In the genomic region with DNA sequence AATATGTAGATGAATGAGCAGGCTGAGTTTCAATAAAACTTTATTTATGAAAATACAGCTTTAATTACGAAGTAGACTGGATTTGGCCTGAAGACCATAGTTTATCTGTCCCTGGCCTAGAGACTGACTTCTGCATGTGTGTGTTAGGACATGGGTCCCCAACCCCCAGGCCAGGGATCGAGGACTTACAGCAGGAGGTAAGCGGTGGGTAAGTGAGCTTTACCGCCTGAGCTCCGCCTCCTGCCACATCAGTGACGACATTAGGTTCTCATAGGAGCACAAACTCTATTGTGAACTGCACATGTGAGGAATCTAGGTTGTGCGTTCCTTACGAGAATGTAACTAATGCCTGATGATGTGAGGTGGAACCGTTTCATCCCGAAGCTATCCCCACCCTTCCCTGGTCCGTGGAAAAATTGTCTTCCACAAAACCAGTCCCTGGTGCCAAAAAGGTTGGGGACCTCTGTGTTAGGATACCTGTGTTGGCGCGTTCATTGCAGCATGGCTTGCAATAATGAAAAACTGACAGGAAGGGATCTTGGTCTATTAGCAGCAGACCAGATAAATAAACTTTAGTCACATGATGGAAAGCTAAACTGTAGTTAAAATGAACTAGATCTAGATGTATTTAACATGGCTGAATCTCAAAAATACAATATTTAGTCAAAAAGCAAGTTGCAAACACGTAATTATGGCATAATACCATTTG, we compare ENCODE assay signal across 23 cellular contexts. TPM values are rescaled to one million over a fixed set of nuclear protein-coding genes. Genes with fewer than 3 reads are reported as not detected.
DNase-seq lines count a peak whose midpoint lies in the region; ATAC-seq, FAIRE-seq and TF ChIP-seq lines count a peak whose summit lies in the region.
"Had no signal": no experiment of that assay in that cellular context is flagged by ENCODE, and none has a peak within 500 bp of the region (broad histone marks: within the 10 kb centered on the region; RNA-seq: fewer than 3 reads in every experiment).

No MANE protein-coding gene starts in this region.

- in situ Hi-C loops in GM12878 (cut with MboI) = no loop called here

- no peak for DNase-seq in left ventricle myocardium inferior
- DNase-seq in heart left ventricle = no peak
- DNase-seq in GM12878 (ENCODE audit: low read depth, low spot score) = no peak
- no peak for DNase-seq in right lobe of liver
- DNase-seq in NCI-H524 treated with DMSO at 0.1 percent for 48 hours (lab: John Stamatoyannopoulos, UW) = no peak
- no peak for DNase-seq in prostate gland (ENCODE audit: low spot score)
- no peak for DNase-seq in hepatocyte (ENCODE audit: low spot score)
- DNase-seq: 8988T, DMS53, EL, Kasumi-1, MG63, NCI-H1092, NCI-H1436, NCI-H187 treated with DMSO at 0.1 percent for 48 hours, NCI-H2107, SIG-M5, SK-N-SH had no signal

- H3K36me3 ChIP-seq in left ventricle myocardium inferior = peaks cover 4% of the 10 kb centered on the region
- H3K36me3 ChIP-seq in heart left ventricle = peaks cover 0 to 3% (median under 1%) of the 10 kb centered on the region in 9 donors
- no peaks in the 10 kb centered on the region for H3K36me3 ChIP-seq in GM12878 (ENCODE audit: control insufficient read depth in 2 of 2, insufficient read depth in 2 of 2, low read length in 1 of 2)
- peaks cover 0 to under 1% (median 0%) of the 10 kb centered on the region in 4 donors for H3K36me3 ChIP-seq in right lobe of liver
- H3K36me3 ChIP-seq in prostate gland = no peaks in the 10 kb centered on the region
- H3K36me3 ChIP-seq in hepatocyte (replicated peaks; ENCODE audit: insufficient read depth, low read depth) = no peaks in the 10 kb centered on the region
- H3K36me3 ChIP-seq: HAP-1, MG63 had no signal

- no peak for ATAC-seq in heart left ventricle
- ATAC-seq in GM12878 = no peak
- ATAC-seq in right lobe of liver = no peak
- ATAC-seq in GM21737 (IDR thresholded peaks at IDR 0.05; ENCODE audit: unreplicated experiment) = no peak
- ATAC-seq: GM23338 had no signal

- peaks cover 68% of the 10 kb centered on the region for H3K79me2 ChIP-seq in GM12878 (ENCODE audit: control insufficient read depth, insufficient read depth, low read length)
- H3K79me2 ChIP-seq in hepatocyte = peaks cover 86% of the 10 kb centered on the region

- H3K4me1 ChIP-seq in left ventricle myocardium inferior (peaks cover 84% of the 10 kb centered on the region), heart left ventricle (peaks cover 0 to 57% (median 35%) of the 10 kb centered on the region in 12 donors), GM12878 (ENCODE audit: control insufficient read depth, insufficient read depth, low read length) (peaks cover 8% of the 10 kb centered on the region; the same call in 1 of the 2 replicates), right lobe of liver (peaks cover 0 to 62% (median 15%) of the 10 kb centered on the region in 4 donors), prostate gland (replicated peaks) (peaks cover 6% of the 10 kb centered on the region), hepatocyte (ENCODE audit: insufficient read depth) (peaks cover 23% of the 10 kb centered on the region)

- no peak for FAIRE-seq in GM12878 (lab: Jason Lieb, UNC)

- SMC1A ChIA-PET in GM12878 (lab: Charles Lee; ENCODE audit: uncharacterized antibody, unreplicated experiment) = interaction anchor here (1.0 to 1.5 kb wide), 4 partner anchors 21 to 354 kb away, joined by 3 to 4 read pairs (median 4); no protein-coding TSS in a partner anchor

- H3K27me3 ChIP-seq in left ventricle myocardium inferior (ENCODE audit: low read depth) = no peaks in the 10 kb centered on the region
- no peaks in the 10 kb centered on the region for H3K27me3 ChIP-seq in heart left ventricle
- H3K27me3 ChIP-seq in GM12878 (replicated peaks in 1 of 2; ENCODE audit: control insufficient read depth in 2 of 2, insufficient read depth in 2 of 2, low read length in 1 of 2) = no peaks in the 10 kb centered on the region
- H3K27me3 ChIP-seq in right lobe of liver = no peaks in the 10 kb centered on the region
- H3K27me3 ChIP-seq in prostate gland (replicated peaks; ENCODE audit: insufficient read depth) = no peaks in the 10 kb centered on the region
- no peaks in the 10 kb centered on the region for H3K27me3 ChIP-seq in hepatocyte
- H3K27me3 ChIP-seq: MG63 had no signal

- WGBS in heart left ventricle, 4 donors = 88 to 93% (median 92%) methylated on average over 14 of the region's 14 CpGs
- 84% methylated on average over 14 of the region's 14 CpGs for WGBS in GM12878 (ENCODE audit: insufficient coverage, insufficient replicate concordance, low lambda C conversion rate, missing lambda C conversion rate)
- 33% methylated on average over 7 of the region's 14 CpGs for WGBS in right lobe of liver (ENCODE audit: insufficient coverage, low coverage, low lambda C conversion rate, missing lambda C conversion rate)
- 92% methylated on average over 14 of the region's 14 CpGs for WGBS in prostate gland
- 96% methylated on average over 14 of the region's 14 CpGs for WGBS in hepatocyte (ENCODE audit: low lambda C conversion rate, missing lambda C conversion rate)

- CTCF ChIA-PET in GM12878 (lab: Yijun Ruan, JAX) = interaction anchor here (1.0 to 12.1 kb wide), 4 partner anchors 10 to 112 kb away, joined by 3 to 118 read pairs (median 6); no protein-coding TSS in a partner anchor

- RAD21 ChIA-PET in GM12878 (lab: Charles Lee; ENCODE audit: unreplicated experiment) = no interaction called here

- TF ChIP-seq POLR2A in heart left ventricle (IDR thresholded peaks at IDR 0.05) (no peak), GM12878 (IDR thresholded peaks at IDR 0.05; ENCODE audit: low read depth, low read length) (no peak), right lobe of liver (IDR thresholded peaks at IDR 0.05) (no peak), prostate gland (IDR thresholded peaks at IDR 0.05) (no peak)

- H3K4me2 ChIP-seq in GM12878 (ENCODE audit: control insufficient read depth, insufficient read depth) (peak overlapping the region; percentile 15), hepatocyte (no peak overlapping the region)
- H3K4me2 ChIP-seq: GM23338, SK-N-SH had no signal

- no peaks in the 10 kb centered on the region for H3K9me2 ChIP-seq in hepatocyte (replicated peaks; ENCODE audit: insufficient read depth)
- H3K9me2 ChIP-seq: SK-N-SH had no signal

- H2AFZ ChIP-seq in GM12878 (ENCODE audit: control insufficient read depth, low read depth, low read length) = no peak overlapping the region
- no peak overlapping the region for H2AFZ ChIP-seq in hepatocyte
- H2AFZ ChIP-seq: GM23338 had no signal

- TF ChIP-seq EP300 in GM12878 (IDR thresholded peaks at IDR 0.05; ENCODE audit: borderline replicate concordance in 1 of 2, control insufficient read depth in 1 of 2, low read depth in 2 of 2, low read length in 2 of 2) = no peak

- H3K9ac ChIP-seq in GM12878 (ENCODE audit: control insufficient read depth, insufficient read depth, low read length) = no peak overlapping the region
- H3K9ac ChIP-seq: SK-N-SH had no signal

- peak overlapping the region; percentile 87 for H3K27ac ChIP-seq in left ventricle myocardium inferior (replicated peaks)
- peak overlapping the region in 2 of 12 donors; percentile 9 to 72 for H3K27ac ChIP-seq in heart left ventricle
- H3K27ac ChIP-seq in GM12878 (ENCODE audit: control insufficient read depth, insufficient read depth) = no peak overlapping the region
- peak overlapping the region in 2 of 3 donors; percentile 77 to 87 for H3K27ac ChIP-seq in right lobe of liver
- no peak overlapping the region for H3K27ac ChIP-seq in prostate gland
- no peak overlapping the region for H3K27ac ChIP-seq in hepatocyte
- H3K27ac ChIP-seq: C4-2B, RWPE1 had no signal

- H3K4me3 ChIP-seq in left ventricle myocardium inferior (no peak overlapping the region), heart left ventricle (no peak overlapping the region), GM12878 (peak overlapping the region; percentile 25; the same call in 1 of the 2 replicates), right lobe of liver (peak overlapping the region in 1 of 3 donors; percentile 7), prostate gland (no peak overlapping the region), hepatocyte (no peak overlapping the region)
- H3K4me3 ChIP-seq: GM23338, HAP-1, MG63 had no signal

- intact Hi-C loops in left ventricle myocardium inferior (cut with micrococcal nuclease) = no loop called here
- intact Hi-C loops in heart left ventricle (cut with DNase I) = loop anchor here in 3 of 10 donors (5.0 to 10.0 kb wide), 2 partner anchors 447 to 826 kb away; a partner anchor contains a TSS
- intact Hi-C loops in GM12878 (cut with micrococcal nuclease; ENCODE audit: unreplicated experiment) = loop anchor here (10.0 kb wide), 1 partner anchor 384 kb away; a partner anchor contains a TSS
- intact Hi-C loops in right lobe of liver (cut with DNase I) = no loop called here
- intact Hi-C loops in prostate gland (cut with DNase I) = loop anchor here (10.0 kb wide), 1 partner anchor 826 kb away; a partner anchor contains a TSS

- TF ChIP-seq RAD21 in GM12878 (IDR thresholded peaks at IDR 0.05; ENCODE audit: insufficient read depth, low read depth, low read length) = no peak

- H4K20me1 ChIP-seq in GM12878 (ENCODE audit: control insufficient read depth, insufficient read depth) (0 out of 2 replicates have a peak, but pooled peaks cover 2% of the 10 kb centered on the region), hepatocyte (ENCODE audit: insufficient read depth, poor library complexity, severe bottlenecking) (peaks cover 38% of the 10 kb centered on the region)

- POLR2A ChIA-PET in GM12878 (lab: Charles Lee) = no interaction called here

- BruUV-seq in GM12878 (replicated peaks; lab: Mats Ljungman, UMichigan) = no TSS peak

- H3K9me3 ChIP-seq in left ventricle myocardium inferior (replicated peaks) (no peaks in the 10 kb centered on the region), heart left ventricle (no peaks in the 10 kb centered on the region), GM12878 (replicated peaks; ENCODE audit: control insufficient read depth, insufficient read depth, low read length) (no peaks in the 10 kb centered on the region), right lobe of liver (no peaks in the 10 kb centered on the region), prostate gland (no peaks in the 10 kb centered on the region), hepatocyte (ENCODE audit: low read depth) (no peaks in the 10 kb centered on the region)
- H3K9me3 ChIP-seq: HAP-1, MG63 had no signal

- TF ChIP-seq CTCF in left ventricle myocardium inferior (IDR thresholded peaks at IDR 0.05; ENCODE audit: borderline replicate concordance) (no peak), heart left ventricle (IDR thresholded peaks at IDR 0.05) (no peak), GM12878 (IDR thresholded peaks at IDR 0.05 in 2 of 3, conservative IDR thresholded peaks at IDR 0.05 in 1 of 3; ENCODE audit: control insufficient read depth in 2 of 3, extremely low read depth in 1 of 3, insufficient read depth in 1 of 3, low read depth in 3 of 3, low read length in 3 of 3) (no peak), right lobe of liver (IDR thresholded peaks at IDR 0.05) (no peak), prostate gland (IDR thresholded peaks at IDR 0.05) (no peak), hepatocyte (IDR thresholded peaks at IDR 0.05; ENCODE audit: poor library complexity) (no peak)

RNA-seq across cellular contexts. Expression of a gene that starts 4.1 kb away (rescaled TPM):
- total RNA-seq in left ventricle myocardium inferior (85.0 TPM), heart left ventricle (100 to 1,000 TPM in 1 of 9 donors, 10 to 100 TPM in 8; 60.8 to 113 (median 78.5) TPM), GM12878 (2014; rRNA removed) (60.4 and 66.9 TPM in 2 replicates), GM12878 (2014; rRNA removed; fragmentation: Illumina TruSeq; extraction: Trizol) (57.9 and 58.5 TPM in 2 replicates), GM12878 (2021) (48.2 and 53.8 TPM in 2 replicates), right lobe of liver (10 to 100 TPM; 31.4 to 48.5 (median 40.2) TPM), prostate gland (10 to 100 TPM; 56.2 to 93.0 TPM), hepatocyte (50.0 and 63.5 TPM in 2 replicates)
- polyA plus RNA-seq in heart left ventricle (10 to 100 TPM; 64.4 to 98.3 TPM), GM12878 (2011; rRNA removed) (60.9 and 71.4 TPM in 2 replicates), GM12878 (2014; fragmentation: Illumina TruSeq; extraction: Trizol) (71.2 and 82.5 TPM in 2 replicates), GM12878 (2014; fragmentation: Nextera tagmentation; extraction: Ambion mirVana) (10 to 100 TPM; 13.7 to 28.8 TPM), GM12878 (2014; rRNA removed) (53.0 and 56.8 TPM in 2 replicates), GM12878 (2016; fragmentation: Nextera tagmentation; extraction: Ambion mirVana) (100 to 1,000 TPM in 1 of 2 experiments, 10 to 100 TPM in 1; 12.8 to 139 TPM), hepatocyte (94.5 and 105 TPM in 2 replicates)
- 4.1 and 4.4 TPM in 2 replicates for total RNA-seq in GM12878 (2013; cell fraction: nucleolus; rRNA removed)
- polyA plus RNA-seq in GM12878 (2011; ENCODE audit: low read depth) = 38.1 TPM
- polyA plus RNA-seq in GM12878 (2011; cell fraction: cytosol; rRNA removed) = 23.4 and 28.6 TPM in 2 replicates
- 11.2 and 13.0 TPM in 2 replicates for polyA plus RNA-seq in GM12878 (2011; cell fraction: nucleus; rRNA removed)
- polyA plus RNA-seq in GM12878 (2012) = 30.1 and 36.5 TPM in 2 replicates
- polyA minus RNA-seq in GM12878 (2011; rRNA and poly(A)+ RNA removed) = 13.3 and 15.7 TPM in 2 replicates
- 8.0 and 9.5 TPM in 2 replicates for polyA minus RNA-seq in GM12878 (2011; cell fraction: cytosol; rRNA and poly(A)+ RNA removed)
- 3.6 and 7.3 TPM in 2 replicates for polyA minus RNA-seq in GM12878 (2011; cell fraction: nucleus; rRNA and poly(A)+ RNA removed)

RNA-seq across cellular contexts. Expression of a gene that starts 22.5 kb away (rescaled TPM):
- total RNA-seq in left ventricle myocardium inferior (11.3 TPM), heart left ventricle (10 to 100 TPM in 5 of 9 donors, 1 to 10 TPM in 4; 6.2 to 16.9 (median 10.3) TPM), GM12878 (2014; rRNA removed) (18.5 and 20.0 TPM in 2 replicates), GM12878 (2014; rRNA removed; fragmentation: Illumina TruSeq; extraction: Trizol) (16.2 and 16.7 TPM in 2 replicates), GM12878 (2021) (40.0 and 44.1 TPM in 2 replicates), right lobe of liver (10 to 100 TPM in 1 of 6 experiments, 1 to 10 TPM in 5; 3.7 to 11.6 (median 5.0) TPM), prostate gland (10 to 100 TPM in 1 of 2 donors, 1 to 10 TPM in 1; 3.4 to 29.5 TPM), hepatocyte (2.0 and 2.4 TPM in 2 replicates)
- polyA plus RNA-seq in heart left ventricle (1 to 10 TPM; 3.1 to 3.9 TPM), GM12878 (2011; rRNA removed) (9.2 and 13.7 TPM in 2 replicates), GM12878 (2014; fragmentation: Illumina TruSeq; extraction: Trizol) (11.4 and 12.9 TPM in 2 replicates), GM12878 (2014; fragmentation: Nextera tagmentation; extraction: Ambion mirVana) (1 to 10 TPM; 1.4 TPM), GM12878 (2014; rRNA removed) (16.3 and 17.2 TPM in 2 replicates), GM12878 (2016; fragmentation: Nextera tagmentation; extraction: Ambion mirVana) (10 to 100 TPM; 11.6 to 13.0 TPM), hepatocyte (0.16 and 1.3 TPM in 2 replicates)
- total RNA-seq in GM12878 (2013; cell fraction: nucleolus; rRNA removed) = 85.2 and 87.1 TPM in 2 replicates
- 3.2 TPM for polyA plus RNA-seq in GM12878 (2011; ENCODE audit: low read depth)
- polyA plus RNA-seq in GM12878 (2011; cell fraction: cytosol; rRNA removed) = 8.8 and 9.1 TPM in 2 replicates
- polyA plus RNA-seq in GM12878 (2011; cell fraction: nucleus; rRNA removed) = 35.2 and 47.8 TPM in 2 replicates
- polyA plus RNA-seq in GM12878 (2012) = 5.3 and 5.8 TPM in 2 replicates
- 23.6 and 27.6 TPM in 2 replicates for polyA minus RNA-seq in GM12878 (2011; rRNA and poly(A)+ RNA removed)
- polyA minus RNA-seq in GM12878 (2011; cell fraction: cytosol; rRNA and poly(A)+ RNA removed) = 11.1 and 11.3 TPM in 2 replicates
- polyA minus RNA-seq in GM12878 (2011; cell fraction: nucleus; rRNA and poly(A)+ RNA removed) = 21.9 and 38.7 TPM in 2 replicates

Comparison
In these comparisons a context has a peak if more than half of its experiments do, and no peak if none do; other contexts are left out.
1. H3K27ac ChIP-seq: peak in left ventricle myocardium inferior (single experiment) and right lobe of liver (2 of 3); none in GM12878 (single experiment), prostate gland (0 of 2) and hepatocyte (single experiment).
2. intact Hi-C loops: an anchor here in GM12878 (10.0 kb wide) and prostate gland (10.0 kb wide); none called in left ventricle myocardium inferior and right lobe of liver.